12 cellular contexts compared by ENCODE assay signal in the genomic region with DNA sequence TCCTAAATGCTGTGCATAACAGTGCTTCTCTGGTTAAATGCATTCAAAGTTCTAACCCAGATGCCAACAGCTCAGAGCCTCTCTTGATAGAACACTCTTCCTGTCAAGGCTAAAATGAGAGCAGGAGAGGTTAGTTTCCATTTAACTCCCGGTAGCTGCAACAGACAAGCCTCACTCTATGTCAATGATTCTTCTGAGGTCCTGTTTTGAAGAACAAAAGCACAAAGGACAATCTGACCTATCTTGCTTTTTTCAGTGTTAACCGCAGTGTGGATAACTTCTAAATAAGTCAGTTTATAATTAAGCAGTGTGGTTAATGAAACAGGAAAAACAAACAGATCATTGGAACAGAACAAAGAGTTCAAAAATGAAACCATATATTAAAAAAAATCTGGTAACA.
DNase-seq lines count a peak whose midpoint lies in the region; ATAC-seq and TF ChIP-seq lines count a peak whose summit lies in the region.
"Had no signal": no experiment of that assay in that cellular context is flagged by ENCODE, and none has a peak within 500 bp of the region (broad histone marks: within the 10 kb centered on the region; RNA-seq: fewer than 3 reads in every experiment).

No MANE protein-coding gene starts in this region.

- intact Hi-C loops in activated CD4-positive, alpha-beta memory T cell treated with anti-CD3 and anti-CD28 coated beads for 36 hours (cut with micrococcal nuclease): loop anchor here (10.0 kb wide), 1 partner anchor 172 kb away; no protein-coding TSS in a partner anchor

- no peaks in the 10 kb centered on the region for H3K27me3 ChIP-seq in muscle layer of duodenum (ENCODE audit: low read depth, low read length)
- H3K27me3 ChIP-seq: neutrophil, tibial nerve had no signal

- H3K36me3 ChIP-seq in muscle layer of duodenum (ENCODE audit: control insufficient read depth in 1 of 2, insufficient read depth in 2 of 2, low read length in 2 of 2): no peaks in the 10 kb centered on the region
- H3K36me3 ChIP-seq: neutrophil, tibial nerve had no signal

- TF ChIP-seq CTCF in GM20000 (IDR thresholded peaks at IDR 0.05; ENCODE audit: extremely low read depth, missing control alignments): no peak

- no peaks in the 10 kb centered on the region for H3K36me3 Mint-ChIP-seq in activated CD4-positive, alpha-beta memory T cell treated with anti-CD3 and anti-CD28 coated beads for 36 hours

- H3K27ac Mint-ChIP-seq in activated CD4-positive, alpha-beta memory T cell treated with anti-CD3 and anti-CD28 coated beads for 36 hours: peak overlapping the region; percentile 63

- DNase-seq in NCI-H1417 (lab: John Stamatoyannopoulos, UW) (peak in 2 of 3 experiments; percentile 3 to 16), NCI-H1417 treated with DMSO at 0.1 percent for 48 hours (lab: John Stamatoyannopoulos, UW) (no peak), GM20000 (ENCODE audit: low spot score) (peak; percentile 14), NCI-H187 treated with DMSO at 0.1 percent for 48 hours (lab: John Stamatoyannopoulos, UW) (no peak)
- DNase-seq in activated CD4-positive, alpha-beta memory T cell treated with anti-CD3 and anti-CD28 coated beads for 36 hours: no peak
- no peak for DNase-seq in stimulated activated CD8-positive, alpha-beta memory T cell treated with anti-CD3 and anti-CD28 coated beads, Interleukin-4, amount 100 ng/mL, for 48 hours
- DNase-seq: amygdala; stimulated activated CD4-positive, alpha-beta T cell treated with anti-CD3 and anti-CD28 coated beads, Interleukin-4, amount 100 ng/mL, for 4 hours had no signal

- no peaks in the 10 kb centered on the region for H3K9me3 ChIP-seq in muscle layer of duodenum (ENCODE audit: control insufficient read depth in 1 of 2, low read length in 2 of 2)
- H3K9me3 ChIP-seq: neutrophil, tibial nerve had no signal

- peaks cover 69% of the 10 kb centered on the region for H3K4me1 Mint-ChIP-seq in activated CD4-positive, alpha-beta memory T cell treated with anti-CD3 and anti-CD28 coated beads for 36 hours (ENCODE audit: low read depth)

- POLR2A ChIA-PET in activated CD4-positive, alpha-beta memory T cell treated with anti-CD3 and anti-CD28 coated beads for 36 hours (lab: Charles Lee): no interaction called here

- peak overlapping the region; percentile 1 for H3K27ac ChIP-seq in muscle layer of duodenum (ENCODE audit: low read length)
- H3K27ac ChIP-seq: neutrophil, tibial nerve had no signal

- H3K4me3 ChIP-seq in muscle layer of duodenum (ENCODE audit: low read depth in 1 of 2, low read length in 2 of 2): no peak overlapping the region
- H3K4me3 ChIP-seq: tibial nerve had no signal

- no peaks in the 10 kb centered on the region for H3K27me3 Mint-ChIP-seq in activated CD4-positive, alpha-beta memory T cell treated with anti-CD3 and anti-CD28 coated beads for 36 hours

- H3K4me1 ChIP-seq in muscle layer of duodenum (ENCODE audit: control insufficient read depth in 1 of 2, insufficient read depth in 2 of 2, low read length in 2 of 2): peaks cover 0 to 4% of the 10 kb centered on the region in 2 donors

- CTCF ChIA-PET in activated CD4-positive, alpha-beta memory T cell treated with anti-CD3 and anti-CD28 coated beads for 36 hours (lab: Charles Lee): interaction anchor here (1.1 kb wide), 1 partner anchor 16 kb away, joined by 3 read pairs; no protein-coding TSS in a partner anchor

- no peak for ATAC-seq in HG02642 (IDR thresholded peaks at IDR 0.05; ENCODE audit: poor library complexity, unreplicated experiment)

- H3K4me3 Mint-ChIP-seq in activated CD4-positive, alpha-beta memory T cell treated with anti-CD3 and anti-CD28 coated beads for 36 hours: peak overlapping the region; percentile 33

- no peaks in the 10 kb centered on the region for H3K9me3 Mint-ChIP-seq in activated CD4-positive, alpha-beta memory T cell treated with anti-CD3 and anti-CD28 coated beads for 36 hours

Comparison
In these comparisons a context has a peak if more than half of its experiments do, and no peak if none do; other contexts are left out.
1. DNase-seq: peak in NCI-H1417 (2 of 3) and GM20000 (single experiment); none in NCI-H1417 treated with DMSO at 0.1 percent for 48 hours (single experiment), activated CD4-positive, alpha-beta memory T cell treated with anti-CD3 and anti-CD28 coated beads for 36 hours (single experiment), NCI-H187 treated with DMSO at 0.1 percent for 48 hours (single experiment) and stimulated activated CD8-positive, alpha-beta memory T cell treated with anti-CD3 and anti-CD28 coated beads, Interleukin-4, amount 100 ng/mL, for 48 hours (single experiment).